Comparison of ENCODE assay signal across 8 cellular contexts in genomic region chrX:12975999-12976558, GRCh38. TPM values are rescaled to one million over a fixed set of nuclear protein-coding genes. Genes with fewer than 3 reads are reported as not detected.
DNase-seq lines count a peak whose midpoint lies in the region; ATAC-seq lines count a peak whose summit lies in the region.

No MANE protein-coding gene starts in this region.

- peak overlapping the region; percentile 95 for H3K4me3 Mint-ChIP-seq in activated CD8-positive, alpha-beta T cell treated with anti-CD3 and anti-CD28 coated beads, Interleukin-2, amount 10 ng/mL, durations not matched to agents 7 days and 5 days
- H3K4me3 Mint-ChIP-seq in naive thymus-derived CD8-positive, alpha-beta T cell, result peak overlapping the region; percentile 95 to 99 (median 97)

- no peak for ATAC-seq in activated CD8-positive, alpha-beta T cell treated with anti-CD3 and anti-CD28 coated beads, Interleukin-2, amount 10 ng/mL, durations not matched to agents 7 days and 5 days
- ATAC-seq in naive thymus-derived CD8-positive, alpha-beta T cell, result no peak
- ATAC-seq in HG02798 (IDR thresholded peaks at IDR 0.05; ENCODE audit: poor library complexity, unreplicated experiment) (no peak), GM21423 (IDR thresholded peaks at IDR 0.05; ENCODE audit: unreplicated experiment) (no peak), GM21515 (IDR thresholded peaks at IDR 0.05; ENCODE audit: unreplicated experiment) (no peak)

- H3K27me3 Mint-ChIP-seq in activated CD8-positive, alpha-beta T cell treated with anti-CD3 and anti-CD28 coated beads, Interleukin-2, amount 10 ng/mL, durations not matched to agents 7 days and 5 days (ENCODE audit: low read depth), result no peaks in the 10 kb centered on the region
- H3K27me3 Mint-ChIP-seq in naive thymus-derived CD8-positive, alpha-beta T cell, result no peaks in the 10 kb centered on the region

- peaks cover 23% of the 10 kb centered on the region for H3K4me1 Mint-ChIP-seq in activated CD8-positive, alpha-beta T cell treated with anti-CD3 and anti-CD28 coated beads, Interleukin-2, amount 10 ng/mL, durations not matched to agents 7 days and 5 days (ENCODE audit: low read depth)
- peaks cover 9 to 50% (median 23%) of the 10 kb centered on the region in 4 donors for H3K4me1 Mint-ChIP-seq in naive thymus-derived CD8-positive, alpha-beta T cell

- CTCF ChIA-PET in activated CD8-positive, alpha-beta T cell treated with anti-CD3 and anti-CD28 coated beads, Interleukin-2, amount 10 ng/mL, durations not matched to agents 7 days and 5 days (lab: Charles Lee), result interaction anchor here (0.8 to 22.7 kb wide), 3 partner anchors 24 to 512 kb away, joined by 3 to 406 read pairs (median 4); no protein-coding TSS in a partner anchor

- H3K9me3 Mint-ChIP-seq in activated CD8-positive, alpha-beta T cell treated with anti-CD3 and anti-CD28 coated beads, Interleukin-2, amount 10 ng/mL, durations not matched to agents 7 days and 5 days (ENCODE audit: insufficient read depth), result no peaks in the 10 kb centered on the region
- peaks cover 0 to 21% (median 0%) of the 10 kb centered on the region in 9 donors for H3K9me3 Mint-ChIP-seq in naive thymus-derived CD8-positive, alpha-beta T cell

- peak overlapping the region; percentile 99 for H3K27ac Mint-ChIP-seq in activated CD8-positive, alpha-beta T cell treated with anti-CD3 and anti-CD28 coated beads, Interleukin-2, amount 10 ng/mL, durations not matched to agents 7 days and 5 days
- H3K27ac Mint-ChIP-seq in naive thymus-derived CD8-positive, alpha-beta T cell, result peak overlapping the region; percentile 93 to 98 (median 97)

- POLR2A ChIA-PET in activated CD8-positive, alpha-beta T cell treated with anti-CD3 and anti-CD28 coated beads, Interleukin-2, amount 10 ng/mL, durations not matched to agents 7 days and 5 days (lab: Charles Lee), result interaction anchor here (0.5 to 16.3 kb wide), 15 partner anchors 9 to 516 kb away, joined by 3 to 1048 read pairs (median 4); no protein-coding TSS in a partner anchor
- POLR2A ChIA-PET in naive thymus-derived CD8-positive, alpha-beta T cell (lab: Charles Lee), result interaction anchor here (0.6 to 24.3 kb wide), 16 partner anchors 8 to 512 kb away, joined by 3 to 1336 read pairs (median 12); partner anchors contain the start of gene FAM9C

- peak; percentile 53 for DNase-seq in GF-D8 (lab: John Stamatoyannopoulos, UW)
- peak; percentile 32 for DNase-seq in NCI-H1092 (lab: John Stamatoyannopoulos, UW)
- peak; percentile 65 for DNase-seq in activated CD8-positive, alpha-beta T cell treated with anti-CD3 and anti-CD28 coated beads, Interleukin-2, amount 10 ng/mL, durations not matched to agents 7 days and 5 days
- peak; percentile 33 for DNase-seq in fibroblast of gingiva (ENCODE audit: low read depth)
- peak in 3 of 10 donors; percentile 32 to 73 (median 46) for DNase-seq in naive thymus-derived CD8-positive, alpha-beta T cell

- H3K36me3 Mint-ChIP-seq in activated CD8-positive, alpha-beta T cell treated with anti-CD3 and anti-CD28 coated beads, Interleukin-2, amount 10 ng/mL, durations not matched to agents 7 days and 5 days (ENCODE audit: low read depth), result peaks cover 60% of the 10 kb centered on the region
- peaks cover 33 to 46% (median 34%) of the 10 kb centered on the region in 3 donors for H3K36me3 Mint-ChIP-seq in naive thymus-derived CD8-positive, alpha-beta T cell

RNA-seq across cellular contexts. Expression of gene TMSB4X, which starts 1.2 kb away (rescaled TPM):
- 1,000 to 10,000 TPM; 8,800 to 8,961 TPM for total RNA-seq in activated CD8-positive, alpha-beta T cell treated with anti-CD3 and anti-CD28 coated beads, Interleukin-2, amount 10 ng/mL, durations not matched to agents 7 days and 5 days
- 1,000 to 10,000 TPM; 4,350 to 4,478 TPM for total RNA-seq in naive thymus-derived CD8-positive, alpha-beta T cell
- over 10,000 TPM; 23,903 to 30,039 (median 28,786) TPM for polyA plus RNA-seq in naive thymus-derived CD8-positive, alpha-beta T cell
